In genomic region chr22:17705565-17706450, GRCh38 we compare ENCODE assay signal across 8 cellular contexts.
DNase-seq lines count a peak whose midpoint lies in the region; ATAC-seq, FAIRE-seq and TF ChIP-seq lines count a peak whose summit lies in the region.

No MANE protein-coding gene starts in this region.

- peak overlapping the region; percentile 85 for H3K27ac ChIP-seq in GM12878 (ENCODE audit: control insufficient read depth, insufficient read depth)

- peak overlapping the region; percentile 67 for H3K4me2 ChIP-seq in GM12878 (ENCODE audit: control insufficient read depth, insufficient read depth)

- no peak for TF ChIP-seq POLR2A in GM12878 (IDR thresholded peaks at IDR 0.05; ENCODE audit: low read depth, low read length)

- peaks cover 0 to 2% of the 10 kb centered on the region in 2 experiments; a peak in 1 of 4 replicates for H3K36me3 ChIP-seq in GM12878 (ENCODE audit: control insufficient read depth in 2 of 2, insufficient read depth in 2 of 2, low read length in 1 of 2)

- H3K27me3 ChIP-seq in GM12878 (replicated peaks in 1 of 2; ENCODE audit: control insufficient read depth in 2 of 2, insufficient read depth in 2 of 2, low read length in 1 of 2) = no peaks in the 10 kb centered on the region

- POLR2A ChIA-PET in GM12878 (lab: Charles Lee) (interaction anchor here (0.6 to 0.7 kb wide), 2 partner anchors 332 to 437 kb away, joined by 4 to 10 read pairs; no protein-coding TSS in a partner anchor), HEK293T (lab: Yijun Ruan, JAX) (interaction anchor here (0.7 kb wide), 1 partner anchor 14 kb away, joined by 3 read pairs; no protein-coding TSS in a partner anchor)

- no peak overlapping the region for H3K4me3 ChIP-seq in GM12878

- no peak for TF ChIP-seq EP300 in GM12878 (IDR thresholded peaks at IDR 0.05; ENCODE audit: borderline replicate concordance in 1 of 2, control insufficient read depth in 1 of 2, low read depth in 2 of 2, low read length in 2 of 2)

- no peaks in the 10 kb centered on the region; the same call in 2 of the 3 replicates for H3K9me3 ChIP-seq in GM12878 (replicated peaks; ENCODE audit: control insufficient read depth, insufficient read depth, low read length)

- 76% methylated on average over 11 of the region's 11 CpGs for WGBS in GM12878 (ENCODE audit: insufficient coverage, insufficient replicate concordance, low lambda C conversion rate, missing lambda C conversion rate)

- no peak for TF ChIP-seq RAD21 in GM12878 (IDR thresholded peaks at IDR 0.05; ENCODE audit: insufficient read depth, low read depth, low read length)

- TF ChIP-seq CTCF in GM12878 (IDR thresholded peaks at IDR 0.05 in 2 of 3, conservative IDR thresholded peaks at IDR 0.05 in 1 of 3; ENCODE audit: control insufficient read depth in 2 of 3, extremely low read depth in 1 of 3, insufficient read depth in 1 of 3, low read depth in 3 of 3, low read length in 3 of 3) = no peak

- peaks cover 5% of the 10 kb centered on the region for H3K79me2 ChIP-seq in GM12878 (ENCODE audit: control insufficient read depth, insufficient read depth, low read length)

- no TSS peak for BruUV-seq in GM12878 (replicated peaks; lab: Mats Ljungman, UMichigan)

- no peaks in the 10 kb centered on the region for H4K20me1 ChIP-seq in GM12878 (ENCODE audit: control insufficient read depth, insufficient read depth)

- RAD21 ChIA-PET in GM12878 (lab: Charles Lee; ENCODE audit: unreplicated experiment) = interaction anchor here (1.6 to 2.2 kb wide), 2 partner anchors 74 to 147 kb away, joined by 7 to 9 read pairs; no protein-coding TSS in a partner anchor

- no peak overlapping the region for H2AFZ ChIP-seq in GM12878 (ENCODE audit: control insufficient read depth, low read depth, low read length)

- no peak overlapping the region for H3K9ac ChIP-seq in GM12878 (ENCODE audit: control insufficient read depth, insufficient read depth, low read length)

- peaks cover 8% of the 10 kb centered on the region for H3K4me1 ChIP-seq in GM12878 (ENCODE audit: control insufficient read depth, insufficient read depth, low read length)

- in situ Hi-C loops in GM12878 (cut with MboI) = no loop called here

- ATAC-seq in HG03342 (IDR thresholded peaks at IDR 0.05; ENCODE audit: unreplicated experiment) = peak; percentile 12
- ATAC-seq in GM12878 = peak; percentile 53
- ATAC-seq in GM18909 (IDR thresholded peaks at IDR 0.05; ENCODE audit: poor library complexity, unreplicated experiment) = no peak
- no peak for ATAC-seq in HG03457 (IDR thresholded peaks at IDR 0.05; ENCODE audit: unreplicated experiment)

- intact Hi-C loops in GM12878 (cut with micrococcal nuclease; ENCODE audit: unreplicated experiment) = loop anchor here (10.0 kb wide), 1 partner anchor 71 kb away; the partner anchor contains the start of gene BCL2L13

- CTCF ChIA-PET in GM12878 (lab: Yijun Ruan, JAX) (interaction anchor here (0.8 to 2.5 kb wide), 3 partner anchors 17 to 147 kb away, joined by 5 to 13 read pairs (median 6); no protein-coding TSS in a partner anchor), HEK293T (lab: Yijun Ruan, JAX) (no interaction called here)

- DNase-seq in ELR (ENCODE audit: low read depth) (peak; percentile 47), GM12878 (ENCODE audit: low read depth, low spot score) (no peak), myocyte (ENCODE audit: low read depth) (peak; percentile 31), HEK293T (ENCODE audit: extremely low spot score) (no peak), SKM-1 (lab: John Stamatoyannopoulos, UW; ENCODE audit: unreplicated experiment) (no peak)

- SMC1A ChIA-PET in GM12878 (lab: Charles Lee; ENCODE audit: uncharacterized antibody, unreplicated experiment) = interaction anchor here (1.2 to 2.2 kb wide), 5 partner anchors 10 to 370 kb away, joined by 3 to 5 read pairs (median 3); no protein-coding TSS in a partner anchor

- no peak for FAIRE-seq in GM12878 (lab: Jason Lieb, UNC)

TF ChIP-seq in GM12878, 131 proteins besides CTCF, POLR2A, EP300 and RAD21 (continues in another document):
- TF ChIP-seq ZNF384 (IDR thresholded peaks at IDR 0.05; ENCODE audit: borderline replicate concordance, low read depth, low read length) (0 out of 2 replicates have a peak, but pooled peaks have one; percentile 56), ZBTB4 (CRISPR knock-in tag; IDR thresholded peaks at IDR 0.05) (no peak), YY1 (IDR thresholded peaks at IDR 0.05; ENCODE audit: low read depth, low read length) (no peak), HDAC2 (IDR thresholded peaks at IDR 0.05) (no peak), NRF1 (conservative IDR thresholded peaks at IDR 0.05; ENCODE audit: low read depth, low read length) (no peak), WRNIP1 (IDR thresholded peaks at IDR 0.05; ENCODE audit: borderline replicate concordance, low read depth, low read length) (no peak), PML (IDR thresholded peaks at IDR 0.05; ENCODE audit: low read length) (no peak), RELA (IDR thresholded peaks at IDR 0.05; ENCODE audit: borderline replicate concordance, partially characterized antibody) (no peak)

TF ChIP-seq in HEK293T, 16 proteins besides CTCF, POLR2A, EP300 and RAD21:
- no peak for TF ChIP-seq HDGF (IDR thresholded peaks at IDR 0.05; ENCODE audit: borderline replicate concordance)
- no peak for TF ChIP-seq BHLHE40 (IDR thresholded peaks at IDR 0.05; ENCODE audit: borderline replicate concordance)
- TF ChIP-seq ZNF384 (IDR thresholded peaks at IDR 0.05) = no peak
- TF ChIP-seq L3MBTL2 (conservative IDR thresholded peaks at IDR 0.05) = no peak
- no peak for TF ChIP-seq TARDBP (IDR thresholded peaks at IDR 0.05)
- no peak for TF ChIP-seq CTBP1 (IDR thresholded peaks at IDR 0.05; ENCODE audit: borderline replicate concordance)
- TF ChIP-seq ELF4 (IDR thresholded peaks at IDR 0.05) = no peak
- TF ChIP-seq FOXM1 (IDR thresholded peaks at IDR 0.05; ENCODE audit: borderline replicate concordance) = no peak
- no peak for TF ChIP-seq NFRKB (IDR thresholded peaks at IDR 0.05)
- no peak for TF ChIP-seq SUZ12 (IDR thresholded peaks at IDR 0.05)
- TF ChIP-seq SP1 (IDR thresholded peaks at IDR 0.05) = no peak
- TF ChIP-seq ARNT (IDR thresholded peaks at IDR 0.05) = no peak
- no peak for TF ChIP-seq LEF1 (IDR thresholded peaks at IDR 0.05; ENCODE audit: borderline replicate concordance)
- no peak for TF ChIP-seq FOXK2 (IDR thresholded peaks at IDR 0.05)
- TF ChIP-seq FOXA1 (IDR thresholded peaks at IDR 0.05) = no peak

Comparison
In these comparisons a context has a peak if more than half of its experiments do, and no peak if none do; other contexts are left out.
1. DNase-seq: peak in ELR (single experiment) and myocyte (single experiment); none in GM12878 (single experiment), HEK293T (single experiment) and SKM-1 (single experiment).
2. ATAC-seq: peak in HG03342 (single experiment) and GM12878 (single experiment); none in GM18909 (single experiment) and HG03457 (single experiment).